ENCODE assay signal across 2 cellular contexts in the genomic region with DNA sequence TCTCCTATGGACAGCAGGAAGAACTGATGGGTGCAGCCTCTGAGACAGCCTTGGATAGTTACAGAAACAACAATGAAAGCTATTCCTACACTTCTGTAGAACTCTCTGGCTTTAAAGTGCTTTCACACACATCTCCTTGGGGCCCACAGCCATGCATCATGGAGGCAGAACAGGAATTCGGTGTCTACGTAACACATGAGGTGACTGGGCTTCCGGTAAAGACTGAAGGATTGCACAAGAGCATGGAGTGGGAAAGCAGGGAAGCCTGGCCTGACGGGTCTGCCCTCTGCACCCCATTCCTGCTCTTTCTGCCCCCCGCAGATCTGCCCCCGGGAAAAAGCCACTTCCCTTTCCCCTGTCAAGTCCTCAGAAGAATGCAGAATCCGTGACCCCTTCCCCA.
TF ChIP-seq lines count a peak whose summit lies in the region.

No MANE protein-coding gene starts in this region.

TF ChIP-seq in GM23338, 12 proteins besides CTCF, POLR2A, EP300 and RAD21 (continues in another document):
- TF ChIP-seq JUNB (IDR thresholded peaks at IDR 0.05; ENCODE audit: unreplicated experiment) (no peak), STAT1 (IDR thresholded peaks at IDR 0.05; ENCODE audit: unreplicated experiment) (no peak), ZNF114 (CRISPR knock-in tag; IDR thresholded peaks at IDR 0.05) (no peak), POLR2AphosphoS5 (IDR thresholded peaks at IDR 0.05; ENCODE audit: low read depth) (no peak), ZNF331 (CRISPR knock-in tag; IDR thresholded peaks at IDR 0.05; ENCODE audit: low read depth) (no peak), CREB1 (CRISPR knock-in tag; IDR thresholded peaks at IDR 0.05; ENCODE audit: low read depth) (no peak), NANOG (IDR thresholded peaks at IDR 0.05; ENCODE audit: borderline replicate concordance) (no peak), REST (IDR thresholded peaks at IDR 0.05; ENCODE audit: unreplicated experiment) (no peak), EZH2phosphoT487 (IDR thresholded peaks at IDR 0.05; ENCODE audit: unreplicated experiment) (no peak), EZH2 (IDR thresholded peaks at IDR 0.05; ENCODE audit: low read depth, unreplicated experiment) (no peak)
- TF ChIP-seq, protein P1, sequence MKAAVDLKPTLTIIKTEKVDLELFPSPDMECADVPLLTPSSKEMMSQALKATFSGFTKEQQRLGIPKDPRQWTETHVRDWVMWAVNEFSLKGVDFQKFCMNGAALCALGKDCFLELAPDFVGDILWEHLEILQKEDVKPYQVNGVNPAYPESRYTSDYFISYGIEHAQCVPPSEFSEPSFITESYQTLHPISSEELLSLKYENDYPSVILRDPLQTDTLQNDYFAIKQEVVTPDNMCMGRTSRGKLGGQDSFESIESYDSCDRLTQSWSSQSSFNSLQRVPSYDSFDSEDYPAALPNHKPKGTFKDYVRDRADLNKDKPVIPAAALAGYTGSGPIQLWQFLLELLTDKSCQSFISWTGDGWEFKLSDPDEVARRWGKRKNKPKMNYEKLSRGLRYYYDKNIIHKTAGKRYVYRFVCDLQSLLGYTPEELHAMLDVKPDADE (IDR thresholded peaks at IDR 0.05), result no peak

TF ChIP-seq in endothelial cell of umbilical vein, 7 proteins besides CTCF, POLR2A, EP300 and RAD21:
- TF ChIP-seq JUN (IDR thresholded peaks at IDR 0.05; ENCODE audit: borderline replicate concordance, insufficient read depth, insufficient read length, low read depth) (no peak), POLR2AphosphoS5 (IDR thresholded peaks at IDR 0.05; ENCODE audit: insufficient read depth, low read depth, low read length) (peak; percentile 17)
